In the genomic region with DNA sequence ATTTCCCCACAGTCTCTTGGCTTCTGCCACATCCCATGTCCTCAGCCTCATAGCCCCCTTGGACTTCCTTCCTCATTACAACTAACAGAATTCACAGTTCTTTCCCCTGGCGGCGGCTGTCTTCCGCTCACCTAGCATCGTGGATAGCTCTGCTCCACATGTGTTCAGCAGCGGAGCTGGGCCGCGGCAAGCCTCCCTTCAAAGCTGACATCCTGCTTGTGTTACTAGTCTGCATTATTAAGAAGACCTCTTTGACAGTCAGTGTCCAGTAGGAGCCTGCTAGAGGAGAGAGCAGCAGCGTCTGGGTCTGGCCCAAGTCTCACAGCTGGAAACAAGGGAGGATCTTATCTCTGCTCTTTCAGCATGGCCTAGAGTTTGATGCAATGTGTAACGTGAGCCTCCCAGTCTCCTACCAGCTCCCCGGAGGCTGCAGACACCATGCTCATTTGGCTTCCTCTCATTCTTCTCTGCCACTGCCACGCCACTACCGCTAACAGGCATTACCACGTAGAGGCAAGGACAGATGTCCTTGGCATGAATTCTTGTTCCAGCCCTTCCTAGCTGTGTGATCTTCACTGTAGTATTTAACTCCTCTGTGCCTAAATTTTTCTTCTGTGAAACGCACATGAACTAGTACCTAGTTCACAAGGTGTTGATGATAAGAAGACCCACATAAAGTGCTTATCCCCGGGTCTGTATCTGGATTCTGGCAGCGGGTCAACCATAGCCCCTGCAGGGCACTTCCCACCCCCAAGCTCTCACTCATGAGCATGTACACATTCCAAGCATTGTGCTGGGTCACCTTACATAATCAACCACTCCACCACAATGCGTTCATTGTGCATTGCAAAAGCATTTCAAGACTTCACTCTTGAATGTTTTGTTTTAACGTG, we compare ENCODE assay signal across 9 cellular contexts.
DNase-seq lines count a peak whose midpoint lies in the region; ATAC-seq and TF ChIP-seq lines count a peak whose summit lies in the region.
"Had no signal": no experiment of that assay in that cellular context is flagged by ENCODE, and none has a peak within 500 bp of the region (broad histone marks: within the 10 kb centered on the region; RNA-seq: fewer than 3 reads in every experiment).

No MANE protein-coding gene starts in this region.

- ATAC-seq in GM18498 (IDR thresholded peaks at IDR 0.05; ENCODE audit: unreplicated experiment) (no peak), HG02981 (IDR thresholded peaks at IDR 0.05; ENCODE audit: unreplicated experiment) (no peak)

- intact Hi-C loops in A673 (cut with micrococcal nuclease; ENCODE audit: unreplicated experiment) = no loop called here

- no peak overlapping the region for H3K9ac ChIP-seq in adipocyte (ENCODE audit: low read length)

- POLR2A ChIA-PET in A673 (lab: Charles Lee; ENCODE audit: low non-redundant PET) = interaction anchor here (0.6 kb wide), 1 partner anchor 33 kb away, joined by 3 read pairs; no protein-coding TSS in a partner anchor

- DNase-seq in A673 (ENCODE audit: low spot score) = peak; percentile 66
- DNase-seq in HuH-7 (ENCODE audit: low spot score) = peak; percentile 63
- peak; percentile 66 for DNase-seq in adipocyte (ENCODE audit: low read depth)
- peak; percentile 95 for DNase-seq in iris pigment epithelial cell (ENCODE audit: low read depth)
- DNase-seq in stimulated activated naive CD4-positive, alpha-beta T cell (lab: John Stamatoyannopoulos, UW) = no peak
- no peak for DNase-seq in NCI-H1092 (lab: John Stamatoyannopoulos, UW)
- DNase-seq: DMS79 had no signal

- H3K4me3 ChIP-seq in A673 (ENCODE audit: low read depth, low read length, poor library complexity, severe bottlenecking) (no peak overlapping the region), adipocyte (ENCODE audit: low read length) (no peak overlapping the region)

- no peak overlapping the region for H3K27ac ChIP-seq in A673 (ENCODE audit: low read depth, low read length, poor library complexity, severe bottlenecking)

- peaks cover 15% of the 10 kb centered on the region for H3K27me3 ChIP-seq in A673 (replicated peaks; ENCODE audit: insufficient read depth, low read depth, low read length, poor library complexity)
- peaks cover 19% of the 10 kb centered on the region for H3K27me3 ChIP-seq in adipocyte (replicated peaks; ENCODE audit: control insufficient read depth, insufficient read depth, low read length)

- H3K36me3 ChIP-seq in A673 (ENCODE audit: insufficient read depth, low read length, poor library complexity, severe bottlenecking) (no peaks in the 10 kb centered on the region), adipocyte (ENCODE audit: control insufficient read depth, insufficient read depth, low read length, severe bottlenecking) (no peaks in the 10 kb centered on the region)

- H3K4me1 ChIP-seq in A673 (ENCODE audit: insufficient read depth, low read length, poor library complexity, severe bottlenecking) (no peaks in the 10 kb centered on the region), adipocyte (ENCODE audit: control insufficient read depth, insufficient read depth, low read length) (peaks cover 12% of the 10 kb centered on the region)

- no peaks in the 10 kb centered on the region for H3K9me3 ChIP-seq in A673 (ENCODE audit: low read depth, low read length, poor library complexity, severe bottlenecking)
- no peaks in the 10 kb centered on the region for H3K9me3 ChIP-seq in adipocyte (ENCODE audit: control insufficient read depth, low read length)

- no peak for TF ChIP-seq CTCF in A673 (conservative IDR thresholded peaks at IDR 0.05; ENCODE audit: low read depth, low read length)

- no TSS peak for BruUV-seq in A673 (replicated peaks; lab: Mats Ljungman, UMichigan)

- CTCF ChIA-PET in A673 (lab: Charles Lee) = interaction anchor here (0.9 kb wide), 1 partner anchor 75 kb away, joined by 3 read pairs; no protein-coding TSS in a partner anchor

Comparison
In these comparisons a context has a peak if more than half of its experiments do, and no peak if none do; other contexts are left out.
1. DNase-seq: peak in A673 (single experiment), HuH-7 (single experiment), adipocyte (single experiment) and iris pigment epithelial cell (single experiment); none in stimulated activated naive CD4-positive, alpha-beta T cell (0 of 6) and NCI-H1092 (single experiment).